Comparison of ENCODE assay signal across 29 cellular contexts in the genomic region with DNA sequence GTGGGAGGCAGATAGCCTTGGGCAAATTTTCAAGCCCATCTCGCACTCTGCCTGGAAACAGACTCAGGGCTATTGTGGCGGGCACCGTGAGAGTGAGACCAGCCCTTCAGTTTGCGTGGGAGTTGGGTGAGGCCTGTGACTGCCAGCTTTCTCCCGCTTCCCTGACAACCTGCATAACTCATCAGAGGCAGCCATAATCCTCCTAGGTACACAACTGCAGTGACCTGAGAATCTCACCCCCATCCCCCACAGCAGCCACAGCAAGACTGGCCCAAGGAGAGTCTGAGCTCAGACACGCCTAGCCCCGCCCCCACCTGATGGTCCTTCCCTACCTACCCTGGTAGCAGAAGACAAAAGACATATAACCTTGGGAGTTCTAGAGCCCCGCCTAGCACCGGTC.
"Had no signal": no experiment of that assay in that cellular context is flagged by ENCODE, and none has a peak within 500 bp of the region (broad histone marks: within the 10 kb centered on the region; RNA-seq: fewer than 3 reads in every experiment).

No MANE protein-coding gene starts in this region.

- ATAC-seq: foreskin keratinocyte; gastroesophageal sphincter; heart left ventricle; left colon; left ventricle myocardium superior; lower lobe of right lung; mucosa of descending colon; natural killer cell treated with Interleukin-12 subunit alpha and Interleukin-12 subunit beta and Interleukin-15 and Interleukin-18, amount 100 ng/mL, for 72 hours; sciatic nerve; stimulated activated memory B cell treated with anti-CD40 and anti-IgM and Interleukin-4, amounts not matched to agents 10 μg/mL and 1 μg/mL and 100 μg/mL, for 72 hours; stimulated activated naive CD8-positive, alpha-beta T cell treated with anti-CD3 and anti-CD28 coated beads, Interleukin-15, Interleukin-2, amounts not matched to agents 100 U/mL and 50 U/mL, for 24 hours had no signal

- H3K9me3 ChIP-seq: colonic mucosa, esophagus muscularis mucosa, heart left ventricle, lower lobe of right lung, mucosa of descending colon, neutrophil, prostate gland, right atrium auricular region, thoracic aorta, tibial nerve, upper lobe of left lung had no signal

- H3K36me3 ChIP-seq: colonic mucosa, esophagus muscularis mucosa, gastroesophageal sphincter, heart left ventricle, lower lobe of right lung, neutrophil, prostate gland, right atrium auricular region, thoracic aorta, tibial nerve, upper lobe of left lung had no signal

- H3K9ac ChIP-seq: parathyroid adenoma had no signal

- H3K4me3 ChIP-seq: colonic mucosa, esophagus muscularis mucosa, gastroesophageal sphincter, heart left ventricle, hepatocyte, lower lobe of right lung, mucosa of descending colon, prostate gland, right atrium auricular region, smooth muscle cell, thoracic aorta, tibial nerve, upper lobe of left lung had no signal

- H3K27ac Mint-ChIP-seq: dendritic cell treated with granulocyte-macrophage colony-stimulating factor and Interleukin-4, amounts not matched to agents 40 ng/mL and 50 ng/mL, for 4 days; mesothelial cell of epicardium; naive B cell; natural killer cell treated with Interleukin-12 subunit alpha and Interleukin-12 subunit beta and Interleukin-15 and Interleukin-18, amount 100 ng/mL, for 72 hours; stimulated activated memory B cell treated with anti-CD40 and anti-IgM and Interleukin-4, amounts not matched to agents 10 μg/mL and 1 μg/mL and 100 μg/mL, for 72 hours had no signal

- H3K9me3 Mint-ChIP-seq: dendritic cell treated with granulocyte-macrophage colony-stimulating factor and Interleukin-4, amounts not matched to agents 40 ng/mL and 50 ng/mL, for 4 days; mesothelial cell of epicardium; natural killer cell treated with Interleukin-12 subunit alpha and Interleukin-12 subunit beta and Interleukin-15 and Interleukin-18, amount 100 ng/mL, for 72 hours; stimulated activated memory B cell treated with anti-CD40 and anti-IgM and Interleukin-4, amounts not matched to agents 10 μg/mL and 1 μg/mL and 100 μg/mL, for 72 hours had no signal

- H3K27ac ChIP-seq: colonic mucosa, esophagus muscularis mucosa, foreskin keratinocyte, gastroesophageal sphincter, heart left ventricle, hepatocyte, lower lobe of right lung, neutrophil, parathyroid adenoma, prostate gland, right atrium auricular region, thoracic aorta, tibial nerve, upper lobe of left lung had no signal

- H3K27me3 ChIP-seq: colonic mucosa, esophagus muscularis mucosa, foreskin keratinocyte, gastroesophageal sphincter, heart left ventricle, hepatocyte, right atrium auricular region, tibial nerve, upper lobe of left lung had no signal

- H3K4me1 ChIP-seq: colonic mucosa, esophagus muscularis mucosa, foreskin keratinocyte, gastroesophageal sphincter, heart left ventricle, lower lobe of right lung, parathyroid adenoma, prostate gland, right atrium auricular region, tibial nerve, upper lobe of left lung had no signal

- H3K4me1 Mint-ChIP-seq: mesothelial cell of epicardium; naive B cell; stimulated activated memory B cell treated with anti-CD40 and anti-IgM and Interleukin-4, amounts not matched to agents 10 μg/mL and 1 μg/mL and 100 μg/mL, for 72 hours had no signal

- H3K36me3 Mint-ChIP-seq: mesothelial cell of epicardium; naive B cell; natural killer cell treated with Interleukin-12 subunit alpha and Interleukin-12 subunit beta and Interleukin-15 and Interleukin-18, amount 100 ng/mL, for 72 hours; stimulated activated memory B cell treated with anti-CD40 and anti-IgM and Interleukin-4, amounts not matched to agents 10 μg/mL and 1 μg/mL and 100 μg/mL, for 72 hours had no signal

- H3K4me3 Mint-ChIP-seq: dendritic cell treated with granulocyte-macrophage colony-stimulating factor and Interleukin-4, amounts not matched to agents 40 ng/mL and 50 ng/mL, for 4 days; mesothelial cell of epicardium; naive B cell; natural killer cell treated with Interleukin-12 subunit alpha and Interleukin-12 subunit beta and Interleukin-15 and Interleukin-18, amount 100 ng/mL, for 72 hours; neural crest cell; stimulated activated memory B cell treated with anti-CD40 and anti-IgM and Interleukin-4, amounts not matched to agents 10 μg/mL and 1 μg/mL and 100 μg/mL, for 72 hours had no signal

- DNase-seq: colonic mucosa; effector CD8-positive, alpha-beta T cell; foreskin keratinocyte; heart left ventricle; left colon; left ventricle myocardium superior; lower lobe of right lung; mucosa of descending colon; naive B cell; stimulated activated CD4-positive, alpha-beta T cell treated with anti-CD3 and anti-CD28 coated beads, Interleukin-2, amount 100 ng/mL, for 24 hours; stimulated activated CD4-positive, alpha-beta T cell treated with anti-CD3 and anti-CD28 coated beads, Interleukin-4, amount 100 ng/mL, for 24 hours; stimulated activated naive CD8-positive, alpha-beta T cell treated with anti-CD3 and anti-CD28 coated beads, Interleukin-15, Interleukin-2, amounts not matched to agents 100 U/mL and 50 U/mL, for 24 hours; upper lobe of left lung had no signal
